In genomic region chr7:4006687-4007086, GRCh38 we compare ENCODE assay signal across 1 cellular context.
TF ChIP-seq lines count a peak whose summit lies in the region.

No MANE protein-coding gene starts in this region.

TF ChIP-seq in HepG2, 621 proteins besides CTCF, POLR2A, EP300 and RAD21 (continued from another document and continues in another):
- TF ChIP-seq, protein P1, sequence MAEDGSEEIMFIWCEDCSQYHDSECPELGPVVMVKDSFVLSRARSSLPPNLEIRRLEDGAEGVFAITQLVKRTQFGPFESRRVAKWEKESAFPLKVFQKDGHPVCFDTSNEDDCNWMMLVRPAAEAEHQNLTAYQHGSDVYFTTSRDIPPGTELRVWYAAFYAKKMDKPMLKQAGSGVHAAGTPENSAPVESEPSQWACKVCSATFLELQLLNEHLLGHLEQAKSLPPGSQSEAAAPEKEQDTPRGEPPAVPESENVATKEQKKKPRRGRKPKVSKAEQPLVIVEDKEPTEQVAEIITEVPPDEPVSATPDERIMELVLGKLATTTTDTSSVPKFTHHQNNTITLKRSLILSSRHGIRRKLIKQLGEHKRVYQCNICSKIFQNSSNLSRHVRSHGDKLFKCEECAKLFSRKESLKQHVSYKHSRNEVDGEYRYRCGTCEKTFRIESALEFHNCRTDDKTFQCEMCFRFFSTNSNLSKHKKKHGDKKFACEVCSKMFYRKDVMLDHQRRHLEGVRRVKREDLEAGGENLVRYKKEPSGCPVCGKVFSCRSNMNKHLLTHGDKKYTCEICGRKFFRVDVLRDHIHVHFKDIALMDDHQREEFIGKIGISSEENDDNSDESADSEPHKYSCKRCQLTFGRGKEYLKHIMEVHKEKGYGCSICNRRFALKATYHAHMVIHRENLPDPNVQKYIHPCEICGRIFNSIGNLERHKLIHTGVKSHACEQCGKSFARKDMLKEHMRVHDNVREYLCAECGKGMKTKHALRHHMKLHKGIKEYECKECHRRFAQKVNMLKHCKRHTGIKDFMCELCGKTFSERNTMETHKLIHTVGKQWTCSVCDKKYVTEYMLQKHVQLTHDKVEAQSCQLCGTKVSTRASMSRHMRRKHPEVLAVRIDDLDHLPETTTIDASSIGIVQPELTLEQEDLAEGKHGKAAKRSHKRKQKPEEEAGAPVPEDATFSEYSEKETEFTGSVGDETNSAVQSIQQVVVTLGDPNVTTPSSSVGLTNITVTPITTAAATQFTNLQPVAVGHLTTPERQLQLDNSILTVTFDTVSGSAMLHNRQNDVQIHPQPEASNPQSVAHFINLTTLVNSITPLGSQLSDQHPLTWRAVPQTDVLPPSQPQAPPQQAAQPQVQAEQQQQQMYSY (CRISPR knock-in tag; IDR thresholded peaks at IDR 0.05), result no peak; the same call in 1 of the 2 replicates
- TF ChIP-seq CEBPB (IDR thresholded peaks at IDR 0.05; ENCODE audit: borderline replicate concordance, low read depth, low read length) (no peak), NCOA2 (CRISPR knock-in tag; IDR thresholded peaks at IDR 0.05) (peak; percentile 57; the same call in 1 of the 2 replicates), ZNF225 (CRISPR knock-in tag; IDR thresholded peaks at IDR 0.05) (no peak), SRF (IDR thresholded peaks at IDR 0.05; ENCODE audit: low read depth, low read length) (no peak), ZMYM3 (CRISPR knock-in tag; IDR thresholded peaks at IDR 0.05) (0 out of 2 replicates have a peak, but pooled peaks have one; percentile 15), RFXAP (CRISPR knock-in tag; IDR thresholded peaks at IDR 0.05; ENCODE audit: borderline replicate concordance) (peak; percentile 22; the same call in 1 of the 2 replicates), KAT7 (CRISPR knock-in tag; IDR thresholded peaks at IDR 0.05; ENCODE audit: borderline replicate concordance) (no peak), CHD2 (IDR thresholded peaks at IDR 0.05; ENCODE audit: low read depth, low read length) (no peak), ZNF879 (CRISPR knock-in tag; IDR thresholded peaks at IDR 0.05) (no peak), MXD4 (CRISPR knock-in tag; IDR thresholded peaks at IDR 0.05) (no peak), JUNB (CRISPR knock-in tag; IDR thresholded peaks at IDR 0.05; ENCODE audit: borderline replicate concordance) (no peak), ARNTL (CRISPR knock-in tag; IDR thresholded peaks at IDR 0.05) (no peak), CC2D1A (CRISPR knock-in tag; IDR thresholded peaks at IDR 0.05) (no peak), NR2C2 (CRISPR knock-in tag; IDR thresholded peaks at IDR 0.05; ENCODE audit: borderline replicate concordance) (no peak), ESRRA (CRISPR knock-in tag; IDR thresholded peaks at IDR 0.05; ENCODE audit: low read depth) (peak; percentile 58; the same call in 1 of the 2 replicates), THRA (CRISPR knock-in tag; IDR thresholded peaks at IDR 0.05; ENCODE audit: borderline replicate concordance) (no peak), SMAD3 (CRISPR knock-in tag; IDR thresholded peaks at IDR 0.05) (no peak), TEAD3 (CRISPR knock-in tag; optimal IDR thresholded peaks at IDR 0.05; ENCODE audit: borderline replicate concordance) (peak; percentile 13), ZNF337 (CRISPR knock-in tag; IDR thresholded peaks at IDR 0.05; ENCODE audit: borderline replicate concordance, low read depth) (no peak), SPEN (CRISPR knock-in tag; IDR thresholded peaks at IDR 0.05; ENCODE audit: low read depth) (peak; percentile 23; the same call in 1 of the 2 replicates), RAD51 (IDR thresholded peaks at IDR 0.05; ENCODE audit: borderline replicate concordance) (no peak), ARNT2 (CRISPR knock-in tag; IDR thresholded peaks at IDR 0.05; ENCODE audit: low read depth) (0 out of 2 replicates have a peak, but pooled peaks have one; percentile 32), RFX5 (IDR thresholded peaks at IDR 0.05; ENCODE audit: low read depth, low read length) (no peak), ZNF784 (CRISPR knock-in tag; IDR thresholded peaks at IDR 0.05; ENCODE audit: borderline replicate concordance) (no peak), ISX (CRISPR knock-in tag; conservative IDR thresholded peaks at IDR 0.05) (no peak), HDAC2 (CRISPR knock-in tag; IDR thresholded peaks at IDR 0.05) (0 out of 2 replicates have a peak, but pooled peaks have one; percentile 36), TBX3 (IDR thresholded peaks at IDR 0.05; ENCODE audit: borderline replicate concordance) (no peak), ZNF552 (CRISPR knock-in tag; IDR thresholded peaks at IDR 0.05; ENCODE audit: borderline replicate concordance) (no peak), POGZ (CRISPR knock-in tag; IDR thresholded peaks at IDR 0.05) (peak; percentile 43; the same call in 1 of the 2 replicates), SNAI1 (CRISPR knock-in tag; IDR thresholded peaks at IDR 0.05; ENCODE audit: borderline replicate concordance) (no peak), MLXIP (CRISPR knock-in tag; IDR thresholded peaks at IDR 0.05; ENCODE audit: borderline replicate concordance) (no peak), SP140L (CRISPR knock-in tag; IDR thresholded peaks at IDR 0.05; ENCODE audit: borderline replicate concordance) (no peak), MED13 (CRISPR knock-in tag; IDR thresholded peaks at IDR 0.05) (no peak), SRSF1 (optimal IDR thresholded peaks at IDR 0.05; ENCODE audit: low read depth, low read length) (no peak), SMAD9 (CRISPR knock-in tag; IDR thresholded peaks at IDR 0.05) (no peak), SRY (CRISPR knock-in tag; IDR thresholded peaks at IDR 0.05) (no peak), ZNF10 (CRISPR knock-in tag; IDR thresholded peaks at IDR 0.05; ENCODE audit: borderline replicate concordance, low read depth) (no peak)
- TF ChIP-seq, protein P2, sequence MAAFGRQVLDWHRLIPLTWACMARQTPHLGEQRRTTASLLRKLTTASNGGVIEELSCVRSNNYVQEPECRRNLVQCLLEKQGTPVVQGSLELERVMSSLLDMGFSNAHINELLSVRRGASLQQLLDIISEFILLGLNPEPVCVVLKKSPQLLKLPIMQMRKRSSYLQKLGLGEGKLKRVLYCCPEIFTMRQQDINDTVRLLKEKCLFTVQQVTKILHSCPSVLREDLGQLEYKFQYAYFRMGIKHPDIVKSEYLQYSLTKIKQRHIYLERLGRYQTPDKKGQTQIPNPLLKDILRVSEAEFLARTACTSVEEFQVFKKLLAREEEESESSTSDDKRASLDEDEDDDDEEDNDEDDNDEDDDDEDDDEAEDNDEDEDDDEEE (CRISPR knock-in tag; IDR thresholded peaks at IDR 0.05), result no peak
- TF ChIP-seq, protein P3, sequence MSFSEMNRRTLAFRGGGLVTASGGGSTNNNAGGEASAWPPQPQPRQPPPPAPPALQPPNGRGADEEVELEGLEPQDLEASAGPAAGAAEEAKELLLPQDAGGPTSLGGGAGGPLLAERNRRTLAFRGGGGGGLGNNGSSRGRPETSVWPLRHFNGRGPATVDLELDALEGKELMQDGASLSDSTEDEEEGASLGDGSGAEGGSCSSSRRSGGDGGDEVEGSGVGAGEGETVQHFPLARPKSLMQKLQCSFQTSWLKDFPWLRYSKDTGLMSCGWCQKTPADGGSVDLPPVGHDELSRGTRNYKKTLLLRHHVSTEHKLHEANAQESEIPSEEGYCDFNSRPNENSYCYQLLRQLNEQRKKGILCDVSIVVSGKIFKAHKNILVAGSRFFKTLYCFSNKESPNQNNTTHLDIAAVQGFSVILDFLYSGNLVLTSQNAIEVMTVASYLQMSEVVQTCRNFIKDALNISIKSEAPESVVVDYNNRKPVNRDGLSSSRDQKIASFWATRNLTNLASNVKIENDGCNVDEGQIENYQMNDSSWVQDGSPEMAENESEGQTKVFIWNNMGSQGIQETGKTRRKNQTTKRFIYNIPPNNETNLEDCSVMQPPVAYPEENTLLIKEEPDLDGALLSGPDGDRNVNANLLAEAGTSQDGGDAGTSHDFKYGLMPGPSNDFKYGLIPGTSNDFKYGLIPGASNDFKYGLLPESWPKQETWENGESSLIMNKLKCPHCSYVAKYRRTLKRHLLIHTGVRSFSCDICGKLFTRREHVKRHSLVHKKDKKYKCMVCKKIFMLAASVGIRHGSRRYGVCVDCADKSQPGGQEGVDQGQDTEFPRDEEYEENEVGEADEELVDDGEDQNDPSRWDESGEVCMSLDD (CRISPR knock-in tag; IDR thresholded peaks at IDR 0.05; ENCODE audit: borderline replicate concordance), result no peak
- TF ChIP-seq, protein P4, sequence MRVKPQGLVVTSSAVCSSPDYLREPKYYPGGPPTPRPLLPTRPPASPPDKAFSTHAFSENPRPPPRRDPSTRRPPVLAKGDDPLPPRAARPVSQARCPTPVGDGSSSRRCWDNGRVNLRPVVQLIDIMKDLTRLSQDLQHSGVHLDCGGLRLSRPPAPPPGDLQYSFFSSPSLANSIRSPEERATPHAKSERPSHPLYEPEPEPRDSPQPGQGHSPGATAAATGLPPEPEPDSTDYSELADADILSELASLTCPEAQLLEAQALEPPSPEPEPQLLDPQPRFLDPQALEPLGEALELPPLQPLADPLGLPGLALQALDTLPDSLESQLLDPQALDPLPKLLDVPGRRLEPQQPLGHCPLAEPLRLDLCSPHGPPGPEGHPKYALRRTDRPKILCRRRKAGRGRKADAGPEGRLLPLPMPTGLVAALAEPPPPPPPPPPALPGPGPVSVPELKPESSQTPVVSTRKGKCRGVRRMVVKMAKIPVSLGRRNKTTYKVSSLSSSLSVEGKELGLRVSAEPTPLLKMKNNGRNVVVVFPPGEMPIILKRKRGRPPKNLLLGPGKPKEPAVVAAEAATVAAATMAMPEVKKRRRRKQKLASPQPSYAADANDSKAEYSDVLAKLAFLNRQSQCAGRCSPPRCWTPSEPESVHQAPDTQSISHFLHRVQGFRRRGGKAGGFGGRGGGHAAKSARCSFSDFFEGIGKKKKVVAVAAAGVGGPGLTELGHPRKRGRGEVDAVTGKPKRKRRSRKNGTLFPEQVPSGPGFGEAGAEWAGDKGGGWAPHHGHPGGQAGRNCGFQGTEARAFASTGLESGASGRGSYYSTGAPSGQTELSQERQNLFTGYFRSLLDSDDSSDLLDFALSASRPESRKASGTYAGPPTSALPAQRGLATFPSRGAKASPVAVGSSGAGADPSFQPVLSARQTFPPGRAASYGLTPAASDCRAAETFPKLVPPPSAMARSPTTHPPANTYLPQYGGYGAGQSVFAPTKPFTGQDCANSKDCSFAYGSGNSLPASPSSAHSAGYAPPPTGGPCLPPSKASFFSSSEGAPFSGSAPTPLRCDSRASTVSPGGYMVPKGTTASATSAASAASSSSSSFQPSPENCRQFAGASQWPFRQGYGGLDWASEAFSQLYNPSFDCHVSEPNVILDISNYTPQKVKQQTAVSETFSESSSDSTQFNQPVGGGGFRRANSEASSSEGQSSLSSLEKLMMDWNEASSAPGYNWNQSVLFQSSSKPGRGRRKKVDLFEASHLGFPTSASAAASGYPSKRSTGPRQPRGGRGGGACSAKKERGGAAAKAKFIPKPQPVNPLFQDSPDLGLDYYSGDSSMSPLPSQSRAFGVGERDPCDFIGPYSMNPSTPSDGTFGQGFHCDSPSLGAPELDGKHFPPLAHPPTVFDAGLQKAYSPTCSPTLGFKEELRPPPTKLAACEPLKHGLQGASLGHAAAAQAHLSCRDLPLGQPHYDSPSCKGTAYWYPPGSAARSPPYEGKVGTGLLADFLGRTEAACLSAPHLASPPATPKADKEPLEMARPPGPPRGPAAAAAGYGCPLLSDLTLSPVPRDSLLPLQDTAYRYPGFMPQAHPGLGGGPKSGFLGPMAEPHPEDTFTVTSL (CRISPR knock-in tag; IDR thresholded peaks at IDR 0.05; ENCODE audit: borderline replicate concordance), result peak; percentile 79; the same call in 1 of the 2 replicates
- TF ChIP-seq, protein P5, sequence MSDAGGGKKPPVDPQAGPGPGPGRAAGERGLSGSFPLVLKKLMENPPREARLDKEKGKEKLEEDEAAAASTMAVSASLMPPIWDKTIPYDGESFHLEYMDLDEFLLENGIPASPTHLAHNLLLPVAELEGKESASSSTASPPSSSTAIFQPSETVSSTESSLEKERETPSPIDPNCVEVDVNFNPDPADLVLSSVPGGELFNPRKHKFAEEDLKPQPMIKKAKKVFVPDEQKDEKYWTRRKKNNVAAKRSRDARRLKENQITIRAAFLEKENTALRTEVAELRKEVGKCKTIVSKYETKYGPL (CRISPR knock-in tag; IDR thresholded peaks at IDR 0.05), result no peak
- TF ChIP-seq, protein P6, sequence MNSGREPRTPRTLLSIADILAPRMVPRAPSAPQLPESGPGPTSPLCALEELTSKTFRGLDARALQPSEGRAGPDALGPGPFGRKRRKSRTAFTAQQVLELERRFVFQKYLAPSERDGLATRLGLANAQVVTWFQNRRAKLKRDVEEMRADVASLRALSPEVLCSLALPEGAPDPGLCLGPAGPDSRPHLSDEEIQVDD (CRISPR knock-in tag; IDR thresholded peaks at IDR 0.05; ENCODE audit: borderline replicate concordance), result no peak
